In the genomic region with DNA sequence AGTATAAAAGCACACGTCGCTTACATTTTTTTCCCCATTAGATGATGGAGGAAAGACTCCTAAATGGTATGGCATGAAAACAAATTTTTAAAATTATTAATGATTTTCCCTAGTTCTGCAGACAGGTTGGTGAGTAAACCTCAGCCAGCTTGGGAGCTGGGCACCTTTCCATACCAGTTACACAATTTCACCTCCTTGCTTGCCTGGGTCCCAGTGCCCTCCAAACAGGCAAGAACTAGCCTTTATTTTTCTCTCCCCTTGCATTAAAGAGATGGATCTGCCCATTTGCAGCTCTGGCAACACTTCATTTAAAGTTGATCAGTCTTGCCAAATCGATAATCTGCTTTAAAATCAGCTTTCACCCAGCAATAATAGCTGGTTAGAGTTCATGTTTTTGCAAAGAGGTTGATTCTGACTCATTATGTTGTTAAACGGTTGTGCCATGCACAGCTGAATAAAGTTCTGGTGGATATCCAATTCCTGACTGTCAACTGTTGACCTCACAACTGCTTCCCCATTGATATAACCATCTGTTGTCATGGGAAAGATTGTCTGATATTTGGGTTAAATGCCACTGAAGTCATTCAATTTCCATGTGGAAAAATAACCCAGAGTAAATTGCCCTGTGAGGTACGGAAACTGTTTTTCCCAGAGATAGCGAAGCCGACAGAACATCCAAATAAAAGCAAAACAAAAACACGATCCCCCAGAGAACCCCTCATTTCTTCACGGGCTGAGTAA, we compare ENCODE assay signal across 1 cellular context.
TF ChIP-seq lines count a peak whose summit lies in the region.

No MANE protein-coding gene starts in this region.

TF ChIP-seq in GM23338, 12 proteins besides CTCF, POLR2A, EP300 and RAD21 (continued from another document):
- TF ChIP-seq, protein P1, sequence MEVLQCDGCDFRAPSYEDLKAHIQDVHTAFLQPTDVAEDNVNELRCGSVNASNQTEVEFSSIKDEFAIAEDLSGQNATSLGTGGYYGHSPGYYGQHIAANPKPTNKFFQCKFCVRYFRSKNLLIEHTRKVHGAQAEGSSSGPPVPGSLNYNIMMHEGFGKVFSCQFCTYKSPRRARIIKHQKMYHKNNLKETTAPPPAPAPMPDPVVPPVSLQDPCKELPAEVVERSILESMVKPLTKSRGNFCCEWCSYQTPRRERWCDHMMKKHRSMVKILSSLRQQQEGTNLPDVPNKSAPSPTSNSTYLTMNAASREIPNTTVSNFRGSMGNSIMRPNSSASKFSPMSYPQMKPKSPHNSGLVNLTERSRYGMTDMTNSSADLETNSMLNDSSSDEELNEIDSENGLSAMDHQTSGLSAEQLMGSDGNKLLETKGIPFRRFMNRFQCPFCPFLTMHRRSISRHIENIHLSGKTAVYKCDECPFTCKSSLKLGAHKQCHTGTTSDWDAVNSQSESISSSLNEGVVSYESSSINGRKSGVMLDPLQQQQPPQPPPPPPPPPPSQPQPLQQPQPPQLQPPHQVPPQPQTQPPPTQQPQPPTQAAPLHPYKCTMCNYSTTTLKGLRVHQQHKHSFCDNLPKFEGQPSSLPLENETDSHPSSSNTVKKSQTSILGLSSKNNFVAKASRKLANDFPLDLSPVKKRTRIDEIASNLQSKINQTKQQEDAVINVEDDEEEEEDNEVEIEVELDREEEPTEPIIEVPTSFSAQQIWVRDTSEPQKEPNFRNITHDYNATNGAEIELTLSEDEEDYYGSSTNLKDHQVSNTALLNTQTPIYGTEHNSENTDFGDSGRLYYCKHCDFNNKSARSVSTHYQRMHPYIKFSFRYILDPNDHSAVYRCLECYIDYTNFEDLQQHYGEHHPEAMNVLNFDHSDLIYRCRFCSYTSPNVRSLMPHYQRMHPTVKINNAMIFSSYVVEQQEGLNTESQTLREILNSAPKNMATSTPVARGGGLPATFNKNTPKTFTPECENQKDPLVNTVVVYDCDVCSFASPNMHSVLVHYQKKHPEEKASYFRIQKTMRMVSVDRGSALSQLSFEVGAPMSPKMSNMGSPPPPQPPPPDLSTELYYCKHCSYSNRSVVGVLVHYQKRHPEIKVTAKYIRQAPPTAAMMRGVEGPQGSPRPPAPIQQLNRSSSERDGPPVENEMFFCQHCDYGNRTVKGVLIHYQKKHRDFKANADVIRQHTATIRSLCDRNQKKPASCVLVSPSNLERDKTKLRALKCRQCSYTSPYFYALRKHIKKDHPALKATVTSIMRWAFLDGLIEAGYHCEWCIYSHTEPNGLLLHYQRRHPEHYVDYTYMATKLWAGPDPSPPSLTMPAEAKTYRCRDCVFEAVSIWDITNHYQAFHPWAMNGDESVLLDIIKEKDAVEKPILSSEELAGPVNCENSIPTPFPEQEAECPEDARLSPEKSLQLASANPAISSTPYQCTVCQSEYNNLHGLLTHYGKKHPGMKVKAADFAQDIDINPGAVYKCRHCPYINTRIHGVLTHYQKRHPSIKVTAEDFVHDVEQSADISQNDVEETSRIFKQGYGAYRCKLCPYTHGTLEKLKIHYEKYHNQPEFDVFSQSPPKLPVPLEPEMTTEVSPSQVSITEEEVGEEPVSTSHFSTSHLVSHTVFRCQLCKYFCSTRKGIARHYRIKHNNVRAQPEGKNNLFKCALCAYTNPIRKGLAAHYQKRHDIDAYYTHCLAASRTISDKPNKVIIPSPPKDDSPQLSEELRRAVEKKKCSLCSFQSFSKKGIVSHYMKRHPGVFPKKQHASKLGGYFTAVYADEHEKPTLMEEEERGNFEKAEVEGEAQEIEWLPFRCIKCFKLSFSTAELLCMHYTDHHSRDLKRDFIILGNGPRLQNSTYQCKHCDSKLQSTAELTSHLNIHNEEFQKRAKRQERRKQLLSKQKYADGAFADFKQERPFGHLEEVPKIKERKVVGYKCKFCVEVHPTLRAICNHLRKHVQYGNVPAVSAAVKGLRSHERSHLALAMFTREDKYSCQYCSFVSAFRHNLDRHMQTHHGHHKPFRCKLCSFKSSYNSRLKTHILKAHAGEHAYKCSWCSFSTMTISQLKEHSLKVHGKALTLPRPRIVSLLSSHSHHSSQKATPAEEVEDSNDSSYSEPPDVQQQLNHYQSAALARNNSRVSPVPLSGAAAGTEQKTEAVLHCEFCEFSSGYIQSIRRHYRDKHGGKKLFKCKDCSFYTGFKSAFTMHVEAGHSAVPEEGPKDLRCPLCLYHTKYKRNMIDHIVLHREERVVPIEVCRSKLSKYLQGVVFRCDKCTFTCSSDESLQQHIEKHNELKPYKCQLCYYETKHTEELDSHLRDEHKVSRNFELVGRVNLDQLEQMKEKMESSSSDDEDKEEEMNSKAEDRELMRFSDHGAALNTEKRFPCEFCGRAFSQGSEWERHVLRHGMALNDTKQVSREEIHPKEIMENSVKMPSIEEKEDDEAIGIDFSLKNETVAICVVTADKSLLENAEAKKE (CRISPR knock-in tag; IDR thresholded peaks at IDR 0.05): no peak
